Comparison of ENCODE assay signal across 14 cellular contexts in the genomic region with DNA sequence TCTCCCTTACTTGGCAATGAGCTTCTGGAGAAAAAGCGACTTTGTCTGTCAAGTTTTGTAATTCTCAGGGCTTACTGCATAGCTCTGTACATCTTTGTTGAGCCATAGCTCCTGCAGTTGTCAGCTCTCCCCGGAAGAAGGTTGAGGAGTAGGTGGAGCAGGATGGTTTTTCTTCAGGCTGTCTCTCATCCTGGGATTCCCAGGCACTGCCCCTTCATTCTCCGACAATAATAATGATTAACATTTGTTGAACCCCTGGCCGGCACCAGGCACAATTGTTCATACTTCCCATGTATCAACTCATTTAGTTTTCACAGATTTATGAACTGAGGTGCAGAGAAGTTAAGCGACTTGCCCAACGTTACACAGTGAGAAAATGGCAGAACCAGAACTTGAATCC. TPM values are rescaled to one million over a fixed set of nuclear protein-coding genes. Genes with fewer than 3 reads are reported as not detected.
DNase-seq lines count a peak whose midpoint lies in the region; ATAC-seq and TF ChIP-seq lines count a peak whose summit lies in the region.
"Had no signal": no experiment of that assay in that cellular context is flagged by ENCODE, and none has a peak within 500 bp of the region (broad histone marks: within the 10 kb centered on the region; RNA-seq: fewer than 3 reads in every experiment).

No MANE protein-coding gene starts in this region.

- H3K4me3 ChIP-seq in left ventricle myocardium inferior: no peak overlapping the region
- no peak overlapping the region for H3K4me3 ChIP-seq in osteoblast (ENCODE audit: insufficient read depth, low read length)
- H3K4me3 ChIP-seq in uterus: no peak overlapping the region
- H3K4me3 ChIP-seq: PC-9 had no signal

- H3K27me3 Mint-ChIP-seq in immature natural killer cell (ENCODE audit: low read depth in 3 of 3): peaks cover 0 to 3% (median 2%) of the 10 kb centered on the region in 3 donors
- H3K27me3 Mint-ChIP-seq: activated CD4-positive, alpha-beta memory T cell treated with anti-CD3 and anti-CD28 coated beads for 36 hours; stimulated activated naive CD8-positive, alpha-beta T cell treated with anti-CD3 and anti-CD28 coated beads, Interleukin-15, amount 100 ng/mL, for 72 hours had no signal

- H2AFZ ChIP-seq in osteoblast (ENCODE audit: low read length): no peak overlapping the region
- H2AFZ ChIP-seq: PC-9 had no signal

- no peak overlapping the region for H3K4me2 ChIP-seq in osteoblast (ENCODE audit: insufficient read depth, low read length)
- H3K4me2 ChIP-seq: PC-9, SK-N-SH had no signal

- H3K9me3 ChIP-seq in left ventricle myocardium inferior (replicated peaks): no peaks in the 10 kb centered on the region
- no peaks in the 10 kb centered on the region for H3K9me3 ChIP-seq in osteoblast (ENCODE audit: low read depth, low read length)
- no peaks in the 10 kb centered on the region for H3K9me3 ChIP-seq in uterus
- H3K9me3 ChIP-seq: SK-N-SH had no signal

- H3K4me1 ChIP-seq in left ventricle myocardium inferior: peaks cover 50% of the 10 kb centered on the region
- H3K4me1 ChIP-seq in osteoblast (ENCODE audit: insufficient read depth, low read length): peaks cover 33% of the 10 kb centered on the region
- peaks cover 3 to 9% of the 10 kb centered on the region in 2 donors for H3K4me1 ChIP-seq in uterus

- peaks cover 52 to 56% of the 10 kb centered on the region in 2 donors for H3K4me1 Mint-ChIP-seq in immature natural killer cell

- DNase-seq in left ventricle myocardium inferior (no peak), Right ventricle myocardium superior (no peak), immature natural killer cell (no peak), osteoblast (ENCODE audit: insufficient read length, low spot score, missing footprints) (peak; percentile 34), uterus (no peak), mucosa of gallbladder (ENCODE audit: low spot score) (no peak), RWPE1 (ENCODE audit: low spot score) (no peak), AML-193 (lab: John Stamatoyannopoulos, UW) (no peak)
- DNase-seq: NCI-H2081 treated with DMSO at 0.1 percent for 48 hours; PC-9; stimulated activated CD4-positive, alpha-beta T cell treated with anti-CD3 and anti-CD28 coated beads, Interleukin-15, amount 100 ng/mL, for 24 hours had no signal

- no peaks in the 10 kb centered on the region for H3K9me3 Mint-ChIP-seq in immature natural killer cell
- H3K9me3 Mint-ChIP-seq: activated CD4-positive, alpha-beta memory T cell treated with anti-CD3 and anti-CD28 coated beads for 36 hours; stimulated activated naive CD8-positive, alpha-beta T cell treated with anti-CD3 and anti-CD28 coated beads, Interleukin-15, amount 100 ng/mL, for 72 hours had no signal

- H3K36me3 ChIP-seq in left ventricle myocardium inferior (no peaks in the 10 kb centered on the region), osteoblast (ENCODE audit: insufficient read depth, low read length) (no peaks in the 10 kb centered on the region), uterus (no peaks in the 10 kb centered on the region)

- CTCF ChIA-PET in RWPE1 (lab: Yijun Ruan, JAX): interaction anchor here (0.6 to 2.0 kb wide), 6 partner anchors 10 to 218 kb away, joined by 3 to 12 read pairs (median 4); no protein-coding TSS in a partner anchor

- peaks cover 5% of the 10 kb centered on the region for H4K20me1 ChIP-seq in osteoblast (ENCODE audit: insufficient read depth, low read length)

- intact Hi-C loops in left ventricle myocardium inferior (cut with micrococcal nuclease) (no loop called here), Right ventricle myocardium superior (cut with DNase I) (no loop called here), uterus (cut with DNase I; ENCODE audit: low total_unique reads) (no loop called here)

- H3K36me3 Mint-ChIP-seq in immature natural killer cell: peaks cover 0 to 4% (median 0%) of the 10 kb centered on the region in 3 donors
- H3K36me3 Mint-ChIP-seq: activated CD4-positive, alpha-beta memory T cell treated with anti-CD3 and anti-CD28 coated beads for 36 hours had no signal

- peak overlapping the region; percentile 85 to 98 (median 94) for H3K27ac Mint-ChIP-seq in immature natural killer cell
- H3K27ac Mint-ChIP-seq: activated CD4-positive, alpha-beta memory T cell treated with anti-CD3 and anti-CD28 coated beads for 36 hours had no signal

- no peak for TF ChIP-seq CTCF in left ventricle myocardium inferior (IDR thresholded peaks at IDR 0.05; ENCODE audit: borderline replicate concordance)
- no peak for TF ChIP-seq CTCF in osteoblast (IDR thresholded peaks at IDR 0.05; ENCODE audit: extremely low read depth, low read depth, low read length)
- no peak for TF ChIP-seq CTCF in uterus (IDR thresholded peaks at IDR 0.05)
- TF ChIP-seq CTCF in RWPE1 (conservative IDR thresholded peaks at IDR 0.05; ENCODE audit: low read depth): no peak

- POLR2A ChIA-PET in RWPE1 (lab: Yijun Ruan, JAX; ENCODE audit: low non-redundant PET): no interaction called here

- no peaks in the 10 kb centered on the region for H3K79me2 ChIP-seq in osteoblast (ENCODE audit: insufficient read depth, low read length)

- no peak for TF ChIP-seq POLR2A in uterus (IDR thresholded peaks at IDR 0.05)

- H3K4me3 Mint-ChIP-seq in immature natural killer cell: peak overlapping the region; percentile 71 to 88 (median 81)
- H3K4me3 Mint-ChIP-seq: activated CD4-positive, alpha-beta memory T cell treated with anti-CD3 and anti-CD28 coated beads for 36 hours; stimulated activated naive CD8-positive, alpha-beta T cell treated with anti-CD3 and anti-CD28 coated beads, Interleukin-15, amount 100 ng/mL, for 72 hours had no signal

- H3K27me3 ChIP-seq in left ventricle myocardium inferior (ENCODE audit: low read depth) (no peaks in the 10 kb centered on the region), osteoblast (ENCODE audit: insufficient read depth, low read length) (no peaks in the 10 kb centered on the region), uterus (no peaks in the 10 kb centered on the region)

- no peak for ATAC-seq in Right ventricle myocardium superior (ENCODE audit: poor library complexity)
- ATAC-seq: stimulated activated naive CD8-positive, alpha-beta T cell treated with anti-CD3 and anti-CD28 coated beads, Interleukin-15, amount 100 ng/mL, for 72 hours had no signal

- peak overlapping the region; percentile 75 for H3K27ac ChIP-seq in left ventricle myocardium inferior (replicated peaks)
- H3K27ac ChIP-seq in osteoblast (ENCODE audit: low read depth, low read length): no peak overlapping the region
- H3K27ac ChIP-seq in uterus: peak overlapping the region; percentile 58 to 66
- no peak overlapping the region for H3K27ac ChIP-seq in RWPE1
- H3K27ac ChIP-seq: PC-9 had no signal

RNA-seq across cellular contexts. Expression of gene RHOB, which starts 23.5 kb away (rescaled TPM):
- total RNA-seq in left ventricle myocardium inferior (193 TPM), Right ventricle myocardium superior (199 TPM), osteoblast (145 and 161 TPM in 2 replicates), uterus (1,000 to 10,000 TPM in 1 of 4 donors, 100 to 1,000 TPM in 3; 242 to 1,280 (median 486) TPM), mucosa of gallbladder (445 TPM)
- polyA plus RNA-seq in immature natural killer cell: 1 to 10 TPM in 2 of 3 donors, under 1 TPM in 1; 0.91 to 4.8 (median 4.4) TPM

Comparison
In these comparisons a context has a peak if more than half of its experiments do, and no peak if none do; other contexts are left out.
1. H3K27ac ChIP-seq: peak in left ventricle myocardium inferior (single experiment) and uterus (2 of 2); none in osteoblast (single experiment) and RWPE1 (single experiment).